Comparison of ENCODE assay signal across 1 cellular context in genomic region chr5:43295202-43295601, GRCh38.
A peak's percentile ranks its signal among the peaks of the same experiment; 100 is the strongest.
TF ChIP-seq lines count a peak whose summit lies in the region.

No MANE protein-coding gene starts in this region.

TF ChIP-seq in HepG2, 621 proteins besides CTCF, POLR2A, EP300 and RAD21:
- TF ChIP-seq ZMYM4 (CRISPR knock-in tag; IDR thresholded peaks at IDR 0.05) (no peak), GMEB2 (CRISPR knock-in tag; IDR thresholded peaks at IDR 0.05; ENCODE audit: low read depth) (no peak), RBM22 (optimal IDR thresholded peaks at IDR 0.05; ENCODE audit: low read length) (peak; percentile 93)
